Comparison of ENCODE assay signal across 30 cellular contexts in the genomic region with DNA sequence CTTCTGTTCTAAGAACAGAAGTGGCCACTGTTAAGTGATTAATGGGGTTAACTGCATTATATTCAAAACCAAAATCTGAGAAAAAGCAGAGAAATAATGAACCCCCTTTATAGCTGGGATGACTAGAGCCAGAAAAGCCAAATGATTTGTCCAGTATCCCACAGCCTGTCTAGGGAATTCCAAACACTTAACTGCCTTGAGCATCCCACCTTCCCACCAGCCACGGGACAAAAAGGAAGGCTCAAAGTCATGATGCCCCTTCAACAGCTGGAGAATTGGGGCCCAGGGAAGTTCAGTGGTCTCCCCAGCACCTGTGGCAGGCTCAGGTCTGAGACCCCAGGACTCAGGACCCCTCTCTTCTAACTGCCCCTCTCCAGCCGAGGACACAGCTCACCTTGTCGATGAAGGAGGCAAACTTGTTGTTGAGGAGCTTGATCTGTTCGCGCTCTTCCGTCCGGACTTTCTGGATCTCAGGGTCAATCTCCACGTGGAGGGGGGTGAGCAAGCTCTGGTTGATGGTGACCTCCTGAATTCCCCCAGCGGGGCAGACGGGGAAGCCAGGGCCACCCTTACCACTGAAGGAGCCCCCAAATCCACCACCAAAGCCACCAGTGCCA. TPM values are rescaled to one million over a fixed set of nuclear protein-coding genes. Genes with fewer than 3 reads are reported as not detected.
"Had no signal": no experiment of that assay in that cellular context is flagged by ENCODE, and none has a peak within 500 bp of the region (broad histone marks: within the 10 kb centered on the region; RNA-seq: fewer than 3 reads in every experiment).

No MANE protein-coding gene starts in this region.

- H3K27ac ChIP-seq: PC-9, Peyer's patch had no signal

- DNase-seq: KBM-7; MV-4-11; NCI-H1048; NCI-H1105 treated with DMSO at 0.1 percent for 48 hours; NCI-H1417 treated with DMSO at 0.1 percent for 48 hours; NCI-H146; NCI-H1694 treated with DMSO at 0.1 percent for 48 hours; NCI-H1930; NCI-H2081; NCI-H2107; NCI-H2227 treated with DMSO at 0.1 percent for 48 hours; NCI-H524; NCI-H526 treated with DMSO at 0.1 percent for 48 hours; NCI-H774; NK-92 treated with Interleukin-12 subunit alpha and Interleukin-12 subunit beta, amount 100 ng/mL, for 24 hours; Peyer's patch; SIG-M5; SK-N-SH; SW 1271 had no signal

- H3K36me3 ChIP-seq: Peyer's patch had no signal

- H3K9me3 ChIP-seq: Peyer's patch, SK-N-SH had no signal

- H3K4me1 ChIP-seq: Peyer's patch had no signal

- H3K27me3 ChIP-seq: Peyer's patch had no signal

- H3K9me3 Mint-ChIP-seq: IgD-negative memory B cell had no signal

- H3K4me3 Mint-ChIP-seq: IgD-negative memory B cell had no signal

- H3K27ac Mint-ChIP-seq: IgD-negative memory B cell had no signal

- H3K4me3 ChIP-seq: PC-9, Peyer's patch had no signal

- ATAC-seq: HepG2, Right ventricle myocardium inferior had no signal

RNA-seq across cellular contexts. Expression of gene KRT4, which starts 0.6 kb away (rescaled TPM):
- total RNA-seq: HepG2, HT1080, LHCN-M2, MCF 10A, NCI-H460, OCI-LY7, Peyer's patch, Right ventricle myocardium inferior, RPMI7951, SK-MEL-5 had no signal
- polyA plus RNA-seq: HepG2, IgD-negative memory B cell, SK-N-SH had no signal

RNA-seq across cellular contexts. Expression of gene KRT3, which starts 17.4 kb away (rescaled TPM):
- total RNA-seq: HepG2, LHCN-M2, MCF 10A, NCI-H460, OCI-LY7, Peyer's patch, Right ventricle myocardium inferior, SK-MEL-5 had no signal
- polyA plus RNA-seq: HepG2, IgD-negative memory B cell, SK-N-SH had no signal

RNA-seq across cellular contexts. Expression of gene KRT79, which starts 20.8 kb away (rescaled TPM):
- total RNA-seq: HepG2, LHCN-M2, MCF 10A, NCI-H460, OCI-LY7, Peyer's patch, Right ventricle myocardium inferior, SK-MEL-5 had no signal
- polyA plus RNA-seq: IgD-negative memory B cell, SK-N-SH had no signal

RNA-seq across cellular contexts. Expression of gene KRT78, which starts 35.5 kb away (rescaled TPM):
- total RNA-seq: HepG2, HT1080, LHCN-M2, MCF 10A, NCI-H460, OCI-LY7, Peyer's patch, Right ventricle myocardium inferior had no signal
- polyA plus RNA-seq: HepG2, IgD-negative memory B cell, SK-N-SH had no signal

RNA-seq across cellular contexts. Expression of gene KRT76, which starts 36.2 kb away (rescaled TPM):
- total RNA-seq: HepG2, HT1080, LHCN-M2, MCF 10A, NCI-H460, OCI-LY7, PC-9, Peyer's patch, Right ventricle myocardium inferior, RPMI7951, SK-MEL-5 had no signal
- polyA plus RNA-seq: HepG2, IgD-negative memory B cell, SK-N-SH had no signal
